ENCODE assay signal across 10 cellular contexts in genomic region chr5:131279209-131279608, GRCh38. TPM values are rescaled to one million over a fixed set of nuclear protein-coding genes. Genes with fewer than 3 reads are reported as not detected.
A peak's percentile ranks its signal among the peaks of the same experiment; 100 is the strongest.
DNase-seq lines count a peak whose midpoint lies in the region; ATAC-seq, FAIRE-seq and TF ChIP-seq lines count a peak whose summit lies in the region.
"Had no signal": no experiment of that assay in that cellular context is flagged by ENCODE, and none has a peak within 500 bp of the region (broad histone marks: within the 10 kb centered on the region; RNA-seq: fewer than 3 reads in every experiment).

No MANE protein-coding gene starts in this region.

- H3K27me3 Mint-ChIP-seq in CD8-positive, alpha-beta T cell (ENCODE audit: low read depth): no peaks in the 10 kb centered on the region
- H3K27me3 Mint-ChIP-seq in central memory CD8-positive, alpha-beta T cell: no peaks in the 10 kb centered on the region

- no peaks in the 10 kb centered on the region for H3K9me3 Mint-ChIP-seq in CD8-positive, alpha-beta T cell
- no peaks in the 10 kb centered on the region for H3K9me3 Mint-ChIP-seq in central memory CD8-positive, alpha-beta T cell

- peak overlapping the region; percentile 94 for H3K27ac Mint-ChIP-seq in CD8-positive, alpha-beta T cell
- peak overlapping the region; percentile 96 for H3K27ac Mint-ChIP-seq in central memory CD8-positive, alpha-beta T cell (ENCODE audit: low read depth)

- FAIRE-seq in kidney (lab: Jason Lieb, UNC): no peak

- H3K36me3 ChIP-seq in CD8-positive, alpha-beta T cell (ENCODE audit: insufficient read depth, low read length): no peaks in the 10 kb centered on the region
- H3K36me3 ChIP-seq in kidney (ENCODE audit: control insufficient read depth in 1 of 2, insufficient read depth in 2 of 2, low read length in 2 of 2): no peaks in the 10 kb centered on the region

- no peaks in the 10 kb centered on the region for H3K9me3 ChIP-seq in CD8-positive, alpha-beta T cell (ENCODE audit: low read length)
- no peaks in the 10 kb centered on the region for H3K9me3 ChIP-seq in kidney (ENCODE audit: control insufficient read depth in 1 of 2, low read length in 2 of 2)

- peaks cover 35% of the 10 kb centered on the region for H3K36me3 Mint-ChIP-seq in CD8-positive, alpha-beta T cell
- H3K36me3 Mint-ChIP-seq in central memory CD8-positive, alpha-beta T cell (ENCODE audit: insufficient read depth): peaks cover 61% of the 10 kb centered on the region

- TF ChIP-seq CTCF in CD8-positive, alpha-beta T cell (IDR thresholded peaks at IDR 0.05): no peak
- TF ChIP-seq CTCF in kidney (IDR thresholded peaks at IDR 0.05; ENCODE audit: borderline replicate concordance, extremely low read depth, insufficient read depth): no peak

- no peak for ATAC-seq in CD8-positive, alpha-beta T cell
- ATAC-seq in GM19351 (IDR thresholded peaks at IDR 0.05; ENCODE audit: unreplicated experiment) (peak; percentile 21), HG03432 (IDR thresholded peaks at IDR 0.05; ENCODE audit: unreplicated experiment) (peak; percentile 27)
- ATAC-seq in central memory CD8-positive, alpha-beta T cell (replicated peaks; ENCODE audit: extremely low read depth, poor library complexity, severe bottlenecking): no peak

- peak overlapping the region; percentile 81 for H3K4me3 Mint-ChIP-seq in CD8-positive, alpha-beta T cell
- H3K4me3 Mint-ChIP-seq in central memory CD8-positive, alpha-beta T cell: peak overlapping the region; percentile 44

- H3K27ac ChIP-seq in CD8-positive, alpha-beta T cell (ENCODE audit: low read depth, low read length): no peak overlapping the region
- no peak overlapping the region for H3K27ac ChIP-seq in kidney (ENCODE audit: low read depth in 2 of 2, low read length in 2 of 2)

- CTCF ChIA-PET in CD8-positive, alpha-beta T cell (lab: Charles Lee): interaction anchor here (1.5 to 2.8 kb wide), 2 partner anchors 15 to 103 kb away, joined by 9 to 10 read pairs; partner anchors contain the start of gene CDC42SE2

- H3K9ac ChIP-seq in kidney (ENCODE audit: low read length in 2 of 2): no peak overlapping the region

- peaks cover 78% of the 10 kb centered on the region for H3K4me1 Mint-ChIP-seq in CD8-positive, alpha-beta T cell (ENCODE audit: low read depth)
- H3K4me1 Mint-ChIP-seq in central memory CD8-positive, alpha-beta T cell: peaks cover 76% of the 10 kb centered on the region

- POLR2A ChIA-PET in CD8-positive, alpha-beta T cell (lab: Charles Lee): interaction anchor here (1.7 to 15.2 kb wide), 3 partner anchors 16 to 104 kb away, joined by 5 to 239 read pairs (median 19); partner anchors contain the start of gene CDC42SE2

- DNase-seq in CD8-positive, alpha-beta T cell: no peak
- no peak for DNase-seq in central memory CD8-positive, alpha-beta T cell (ENCODE audit: low spot score in 2 of 2)
- DNase-seq in kidney (no peak), iPS-NIHi7 (ENCODE audit: extremely low spot score) (no peak), NCI-H774 (lab: John Stamatoyannopoulos, UW) (no peak)
- no peak for DNase-seq in NK-92 treated with Interleukin-12 subunit alpha and Interleukin-12 subunit beta, amount 100 ng/mL, for 24 hours (lab: John Stamatoyannopoulos, UW)
- DNase-seq: foreskin fibroblast, NCI-H1092 had no signal

- intact Hi-C loops in CD8-positive, alpha-beta T cell (cut with DNase I, micrococcal nuclease): no loop called here
- intact Hi-C loops in kidney (cut with DNase I): no loop called here

- H3K4me3 ChIP-seq in CD8-positive, alpha-beta T cell (ENCODE audit: low read depth, low read length): peak overlapping the region; percentile 18
- no peak overlapping the region for H3K4me3 ChIP-seq in kidney (ENCODE audit: low read length in 2 of 2)

- peaks cover 88% of the 10 kb centered on the region for H3K4me1 ChIP-seq in CD8-positive, alpha-beta T cell (ENCODE audit: insufficient read depth, low read length)
- peaks cover 0 to 11% of the 10 kb centered on the region in 2 donors for H3K4me1 ChIP-seq in kidney (ENCODE audit: control insufficient read depth in 1 of 2, insufficient read depth in 1 of 2, low read depth in 1 of 2, low read length in 2 of 2)

- H3K27me3 ChIP-seq in CD8-positive, alpha-beta T cell (ENCODE audit: insufficient read depth, low read length): no peaks in the 10 kb centered on the region

RNA-seq across cellular contexts. Expression of gene CDC42SE2, which starts 15.4 kb away (rescaled TPM):
- total RNA-seq in CD8-positive, alpha-beta T cell: 100 to 1,000 TPM; 340 to 348 TPM
- 90.7 TPM for total RNA-seq in kidney
- 24.8 TPM for polyA plus RNA-seq in kidney (ENCODE audit: insufficient read depth, low read depth, low replicate concordance)

Comparison
In these comparisons a context has a peak if more than half of its experiments do, and no peak if none do; other contexts are left out.
1. ATAC-seq: peak in GM19351 (single experiment) and HG03432 (single experiment); none in CD8-positive, alpha-beta T cell (single experiment) and central memory CD8-positive, alpha-beta T cell (single experiment).